ENCODE assay signal across 1 cellular context in genomic region chr12:113358381-113359132, GRCh38.
TF ChIP-seq lines count a peak whose summit lies in the region.

Gene PLBD2 (plus strand): TSS chr12:113358587. CDS start chr12:113358601, 14 bp downstream.

TF ChIP-seq in HepG2, 621 proteins besides CTCF, POLR2A, EP300 and RAD21 (continued from another document and continues in another):
- TF ChIP-seq PCBP1 (IDR thresholded peaks at IDR 0.05; ENCODE audit: borderline replicate concordance, low read depth, low read length) (no peak), ZBTB26 (CRISPR knock-in tag; IDR thresholded peaks at IDR 0.05; ENCODE audit: borderline replicate concordance) (no peak; the same call in 1 of the 2 replicates), ZFP62 (CRISPR knock-in tag; IDR thresholded peaks at IDR 0.05) (no peak), USF2 (IDR thresholded peaks at IDR 0.05; ENCODE audit: low read depth, low read length) (peak; percentile 85), USF2 (CRISPR knock-in tag; IDR thresholded peaks at IDR 0.05; ENCODE audit: borderline replicate concordance) (peak; percentile 86; the same call in 1 of the 2 replicates), FOXK2 (IDR thresholded peaks at IDR 0.05) (no peak), ZNF264 (CRISPR knock-in tag; IDR thresholded peaks at IDR 0.05) (no peak), BHLHE40 (IDR thresholded peaks at IDR 0.05; ENCODE audit: low read length) (peak; percentile 90), THAP11 (CRISPR knock-in tag; IDR thresholded peaks at IDR 0.05) (peak; percentile 61), SIN3A (IDR thresholded peaks at IDR 0.05; ENCODE audit: borderline replicate concordance, low read depth, low read length) (peak; percentile 79; the same call in 1 of the 2 replicates), RXRB (CRISPR knock-in tag; IDR thresholded peaks at IDR 0.05; ENCODE audit: borderline replicate concordance) (peak; percentile 9; the same call in 1 of the 2 replicates), MED1 (CRISPR knock-in tag; IDR thresholded peaks at IDR 0.05) (0 out of 2 replicates have a peak, but pooled peaks have one; percentile 15), PREB (CRISPR knock-in tag; IDR thresholded peaks at IDR 0.05) (no peak), ZNF225 (CRISPR knock-in tag; IDR thresholded peaks at IDR 0.05) (no peak), ATF3 (CRISPR knock-in tag; IDR thresholded peaks at IDR 0.05) (0 out of 2 replicates have a peak, but pooled peaks have one; percentile 11), ZNF782 (CRISPR knock-in tag; IDR thresholded peaks at IDR 0.05; ENCODE audit: borderline replicate concordance) (peak; percentile 81; the same call in 1 of the 2 replicates), TOPORS (CRISPR knock-in tag; IDR thresholded peaks at IDR 0.05) (0 out of 2 replicates have a peak, but pooled peaks have one; percentile 24), ZNF337 (CRISPR knock-in tag; IDR thresholded peaks at IDR 0.05; ENCODE audit: borderline replicate concordance, low read depth) (no peak), POLR2G (IDR thresholded peaks at IDR 0.05; ENCODE audit: low read depth, low read length) (peak; percentile 67), TGIF2 (CRISPR knock-in tag; IDR thresholded peaks at IDR 0.05) (peak; percentile 35; the same call in 1 of the 2 replicates), HMGXB3 (CRISPR knock-in tag; IDR thresholded peaks at IDR 0.05; ENCODE audit: borderline replicate concordance) (no peak), SOX13 (IDR thresholded peaks at IDR 0.05) (no peak), SOX13 (CRISPR knock-in tag; conservative IDR thresholded peaks at IDR 0.05 in 1 of 2, IDR thresholded peaks at IDR 0.05 in 1 of 2) (peak in 1 of 2 experiments; percentile 10; a peak in 1 of 4 replicates), ATRX (CRISPR knock-in tag; IDR thresholded peaks at IDR 0.05; ENCODE audit: borderline replicate concordance) (no peak), ZBTB46 (CRISPR knock-in tag; IDR thresholded peaks at IDR 0.05; ENCODE audit: borderline replicate concordance) (no peak), HNF4A (CRISPR knock-in tag; IDR thresholded peaks at IDR 0.05) (no peak), RFXANK (CRISPR knock-in tag; IDR thresholded peaks at IDR 0.05) (no peak), ZNF318 (CRISPR knock-in tag; IDR thresholded peaks at IDR 0.05) (no peak), ATF7 (IDR thresholded peaks at IDR 0.05) (no peak), ATF7 (CRISPR knock-in tag; IDR thresholded peaks at IDR 0.05) (no peak), CENPBD1 (CRISPR knock-in tag; IDR thresholded peaks at IDR 0.05; ENCODE audit: borderline replicate concordance, low read depth) (no peak; the same call in 1 of the 2 replicates), DNMT1 (CRISPR knock-in tag; IDR thresholded peaks at IDR 0.05) (0 out of 2 replicates have a peak, but pooled peaks have one; percentile 28), EEA1 (CRISPR knock-in tag; IDR thresholded peaks at IDR 0.05; ENCODE audit: borderline replicate concordance) (peak; percentile 20; the same call in 1 of the 2 replicates), ZNF576 (CRISPR knock-in tag; IDR thresholded peaks at IDR 0.05) (no peak)
